15 cellular contexts compared by ENCODE assay signal in the genomic region with DNA sequence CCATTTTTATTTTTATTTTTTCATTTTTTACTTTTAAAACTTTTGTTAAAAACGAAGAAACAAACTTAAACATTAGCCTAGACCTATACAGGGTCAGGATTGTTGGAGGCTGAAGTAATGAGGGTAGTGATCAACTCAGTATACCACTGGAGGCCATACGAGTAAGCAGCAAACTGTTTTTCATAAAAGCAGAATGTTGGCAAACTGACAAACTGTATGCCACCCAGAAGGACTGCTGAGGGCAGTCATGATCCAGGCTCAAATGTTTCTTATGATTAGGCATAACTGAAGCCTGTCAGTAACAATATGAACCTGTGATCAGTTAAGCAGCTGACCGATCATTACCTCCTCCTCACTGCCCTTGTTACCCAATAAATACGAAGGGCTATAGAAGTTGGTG. TPM values are rescaled to one million over a fixed set of nuclear protein-coding genes. Genes with fewer than 3 reads are reported as not detected.
A peak's percentile ranks its signal among the peaks of the same experiment; 100 is the strongest.
DNase-seq lines count a peak whose midpoint lies in the region; ATAC-seq, FAIRE-seq and TF ChIP-seq lines count a peak whose summit lies in the region.
"Had no signal": no experiment of that assay in that cellular context is flagged by ENCODE, and none has a peak within 500 bp of the region (broad histone marks: within the 10 kb centered on the region; RNA-seq: fewer than 3 reads in every experiment).

No MANE protein-coding gene starts in this region.

- H4K20me1 ChIP-seq in HepG2 (ENCODE audit: insufficient read depth, low read length) = no peaks in the 10 kb centered on the region

- H3K4me3 ChIP-seq in cardiac muscle cell (no peak overlapping the region), NB4 (ENCODE audit: low read depth, low read length) (no peak overlapping the region), HepG2 (replicated peaks in 1 of 3; ENCODE audit: insufficient read depth in 1 of 3, low read depth in 2 of 3, low read length in 3 of 3) (no peak overlapping the region), uterus (no peak overlapping the region)
- H3K4me3 ChIP-seq: HAP-1 had no signal

- 35% methylated on average over 4 of the region's 4 CpGs for WGBS in HepG2 (ENCODE audit: low lambda C conversion rate)

- peak overlapping the region; percentile 73 for H3K27ac ChIP-seq in cardiac muscle cell
- H3K27ac ChIP-seq in HepG2 (ENCODE audit: extremely low read length, insufficient read depth, low read length) = no peak overlapping the region
- no peak overlapping the region for H3K27ac ChIP-seq in uterus

- FAIRE-seq in HepG2 (lab: Jason Lieb, UNC) = no peak

- H3K4me2 ChIP-seq in HepG2 (ENCODE audit: low read depth, low read length) = no peak overlapping the region

- TF ChIP-seq CTCF in cardiac muscle cell (IDR thresholded peaks at IDR 0.05; ENCODE audit: low read depth, low read length) (no peak), NB4 (IDR thresholded peaks at IDR 0.05; ENCODE audit: low read depth, low read length) (no peak), HepG2 (CRISPR knock-in tag; IDR thresholded peaks at IDR 0.05) (no peak), uterus (IDR thresholded peaks at IDR 0.05) (no peak)

- ATAC-seq in Right ventricle myocardium inferior (no peak), esophagus mucosa (peak; percentile 28), HepG2 (no peak)
- ATAC-seq: CD8-positive, alpha-beta T cell had no signal

- no peak for TF ChIP-seq EP300 in HepG2 (IDR thresholded peaks at IDR 0.05; ENCODE audit: low read depth in 2 of 2, low read length in 2 of 2)
- no peak for TF ChIP-seq EP300 in HepG2 (CRISPR knock-in tag; IDR thresholded peaks at IDR 0.05; ENCODE audit: borderline replicate concordance)

- H3K4me1 ChIP-seq in cardiac muscle cell (ENCODE audit: low read depth) = peaks cover 17% of the 10 kb centered on the region
- H3K4me1 ChIP-seq in HepG2 (ENCODE audit: insufficient read depth, low read length) = no peaks in the 10 kb centered on the region
- H3K4me1 ChIP-seq in uterus = no peaks in the 10 kb centered on the region
- H3K4me1 ChIP-seq: HAP-1 had no signal

- in situ Hi-C loops in HepG2 (cut with HindIII; ENCODE audit: extremely low pct_ligation_motif_present, low pct_unique_long_range_greater_than_20kb) = no loop called here

- intact Hi-C loops in Right ventricle myocardium inferior (cut with DNase I) (no loop called here), HepG2 (cut with micrococcal nuclease; ENCODE audit: unreplicated experiment) (no loop called here), uterus (cut with DNase I; ENCODE audit: low total_unique reads) (no loop called here)

- DNase-seq in cardiac muscle cell (ENCODE audit: low read depth in 1 of 2, low spot score in 1 of 2) = no peak
- DNase-seq in Right ventricle myocardium inferior (ENCODE audit: missing footprints) = no peak
- DNase-seq in NB4 (ENCODE audit: low read depth) = peak; percentile 9
- DNase-seq in HepG2 (ENCODE audit: low spot score) = no peak
- no peak for DNase-seq in ecto neural progenitor cell (ENCODE audit: low spot score)
- DNase-seq in uterus = no peak
- DNase-seq in cerebellum (ENCODE audit: low spot score) = no peak
- DNase-seq: ACHN; CD8-positive, alpha-beta T cell; NCI-H1092; NCI-H187; NCI-H446 treated with DMSO at 0.1 percent for 48 hours; NCI-H748 treated with DMSO at 0.1 percent for 48 hours had no signal

- no peaks in the 10 kb centered on the region for H3K79me2 ChIP-seq in HepG2 (ENCODE audit: insufficient read depth, low read length)

- no peak overlapping the region for H3K9ac ChIP-seq in HepG2 (ENCODE audit: insufficient read depth, low read depth, low read length)

- H3K36me3 ChIP-seq in cardiac muscle cell (no peaks in the 10 kb centered on the region), HepG2 (replicated peaks in 1 of 2; ENCODE audit: control insufficient read depth in 1 of 2, insufficient read depth in 2 of 2, low read length in 2 of 2) (no peaks in the 10 kb centered on the region), uterus (no peaks in the 10 kb centered on the region)
- H3K36me3 ChIP-seq: HAP-1 had no signal

- H3K9me3 ChIP-seq in cardiac muscle cell (ENCODE audit: low read depth) (no peaks in the 10 kb centered on the region), HepG2 (ENCODE audit: low read length) (no peaks in the 10 kb centered on the region; the same call in 1 of the 2 replicates), uterus (no peaks in the 10 kb centered on the region)
- H3K9me3 ChIP-seq: HAP-1 had no signal

- TF ChIP-seq POLR2A in NB4 (IDR thresholded peaks at IDR 0.05; ENCODE audit: extremely low read depth, insufficient read length) (no peak), HepG2 (IDR thresholded peaks at IDR 0.05; ENCODE audit: insufficient read depth in 1 of 2, low read depth in 2 of 2, low read length in 2 of 2) (no peak), uterus (IDR thresholded peaks at IDR 0.05) (no peak)

- POLR2A ChIA-PET in HepG2 (lab: Yijun Ruan, JAX) = no interaction called here

- BruUV-seq in HepG2 (replicated peaks; lab: Mats Ljungman, UMichigan) = no TSS peak

- CTCF ChIA-PET in HepG2 (lab: Yijun Ruan, JAX; ENCODE audit: low intra/inter-chr PET ratio, low total read pairs) = no interaction called here

- H2AFZ ChIP-seq in HepG2 (ENCODE audit: low read length) = no peak overlapping the region

- no peaks in the 10 kb centered on the region for H3K27me3 ChIP-seq in cardiac muscle cell
- H3K27me3 ChIP-seq in HepG2 (ENCODE audit: control insufficient read depth in 1 of 2, insufficient read depth in 2 of 2, low read length in 2 of 2) = peaks cover under 1 to 28% of the 10 kb centered on the region in 2 experiments; a peak in 4 of 5 replicates
- no peaks in the 10 kb centered on the region for H3K27me3 ChIP-seq in uterus

- TF ChIP-seq RAD21 in HepG2 (CRISPR knock-in tag; IDR thresholded peaks at IDR 0.05) = no peak

TF ChIP-seq in HepG2, 621 proteins besides CTCF, POLR2A, EP300 and RAD21 (continues in another document):
- TF ChIP-seq JUN (CRISPR knock-in tag; IDR thresholded peaks at IDR 0.05) (no peak), KLF15 (CRISPR knock-in tag; IDR thresholded peaks at IDR 0.05; ENCODE audit: borderline replicate concordance) (no peak), HDAC2 (CRISPR knock-in tag; IDR thresholded peaks at IDR 0.05) (no peak), SNAPC2 (CRISPR knock-in tag; IDR thresholded peaks at IDR 0.05) (no peak), RARG (CRISPR knock-in tag; IDR thresholded peaks at IDR 0.05; ENCODE audit: low read depth) (no peak), KLF16 (CRISPR knock-in tag; IDR thresholded peaks at IDR 0.05) (no peak), ZNF749 (CRISPR knock-in tag; IDR thresholded peaks at IDR 0.05; ENCODE audit: borderline replicate concordance) (no peak), ISL2 (CRISPR knock-in tag; IDR thresholded peaks at IDR 0.05) (no peak), ZNF260 (CRISPR knock-in tag; IDR thresholded peaks at IDR 0.05; ENCODE audit: borderline replicate concordance, low read depth) (no peak), ZNF431 (CRISPR knock-in tag; IDR thresholded peaks at IDR 0.05; ENCODE audit: borderline replicate concordance, low read depth) (no peak), NR2F6 (IDR thresholded peaks at IDR 0.05) (no peak), NR2F6 (CRISPR knock-in tag; IDR thresholded peaks at IDR 0.05) (no peak), PLRG1 (conservative IDR thresholded peaks at IDR 0.05) (no peak), RARA (CRISPR knock-in tag; IDR thresholded peaks at IDR 0.05) (no peak), SUZ12 (IDR thresholded peaks at IDR 0.05; ENCODE audit: low read depth, low read length) (no peak)

RNA-seq across cellular contexts. Expression of a gene that starts 10.2 kb away (rescaled TPM):
- total RNA-seq in cardiac muscle cell (246 and 343 TPM in 2 replicates), Right ventricle myocardium inferior (24.4 TPM), esophagus mucosa (47.9 TPM), HepG2 (2016; rRNA removed; fragmentation: Illumina TruSeq; extraction: Trizol) (48.6 and 84.4 TPM in 2 replicates), uterus (10 to 100 TPM in 3 of 4 donors, 1 to 10 TPM in 1; 7.7 to 56.0 (median 23.1) TPM), cerebellum (110 TPM)
- polyA plus RNA-seq in cardiac muscle cell (475 and 620 TPM in 2 replicates), HepG2 (2011; rRNA removed) (155 and 186 TPM in 2 replicates)
- 9.4 and 11.7 TPM in 2 replicates for total RNA-seq in HepG2 (2016; cell fraction: cytosol; rRNA removed; fragmentation: Illumina TruSeq; extraction: Trizol; ENCODE audit: low read depth)
- total RNA-seq in HepG2 (2016; cell fraction: insoluble cytoplasmic fraction; rRNA removed; fragmentation: Illumina TruSeq; extraction: Trizol) = 49.0 and 80.4 TPM in 2 replicates
- 18.2 and 23.9 TPM in 2 replicates for total RNA-seq in HepG2 (2016; cell fraction: membrane; rRNA removed; fragmentation: Illumina TruSeq; extraction: Trizol)
- total RNA-seq in HepG2 (2016; cell fraction: nucleus; rRNA removed; fragmentation: Illumina TruSeq; extraction: Trizol) = 88.0 and 105 TPM in 2 replicates
- polyA plus RNA-seq in HepG2 (2011; cell fraction: cytosol; rRNA removed) = 29.9 and 67.8 TPM in 2 replicates
- polyA plus RNA-seq in HepG2 (2011; cell fraction: nucleus; rRNA removed) = 12.9 and 36.4 TPM in 2 replicates
- 147 and 186 TPM in 2 replicates for polyA plus RNA-seq in HepG2 (2012)
- polyA plus RNA-seq in HepG2 (2016; cell fraction: cytosol; fragmentation: Illumina TruSeq; extraction: Trizol; ENCODE audit: low read depth) = 8.7 and 9.0 TPM in 2 replicates
- polyA plus RNA-seq in HepG2 (2016; cell fraction: insoluble cytoplasmic fraction; fragmentation: Illumina TruSeq; extraction: Trizol; ENCODE audit: low read depth) = 58.1 and 58.6 TPM in 2 replicates
- 16.3 and 18.5 TPM in 2 replicates for polyA plus RNA-seq in HepG2 (2016; cell fraction: membrane; fragmentation: Illumina TruSeq; extraction: Trizol; ENCODE audit: low read depth)
- polyA plus RNA-seq in HepG2 (2016; cell fraction: nucleus; fragmentation: Illumina TruSeq; extraction: Trizol; ENCODE audit: insufficient read depth, low read depth) = 135 and 141 TPM in 2 replicates
- 28.6 and 108 TPM in 2 replicates for polyA minus RNA-seq in HepG2 (2011; rRNA and poly(A)+ RNA removed; ENCODE audit: low replicate concordance)
- 100 and 145 TPM in 2 replicates for polyA minus RNA-seq in HepG2 (2011; cell fraction: cytosol; rRNA and poly(A)+ RNA removed)
- 50.2 and 78.9 TPM in 2 replicates for polyA minus RNA-seq in HepG2 (2011; cell fraction: nucleus; rRNA and poly(A)+ RNA removed)
